In genomic region chr11:34104680-34105078, GRCh38 we compare ENCODE assay signal across 8 cellular contexts. TPM values are rescaled to one million over a fixed set of nuclear protein-coding genes. Genes with fewer than 3 reads are reported as not detected.
A peak's percentile ranks its signal among the peaks of the same experiment; 100 is the strongest.
DNase-seq lines count a peak whose midpoint lies in the region; ATAC-seq and TF ChIP-seq lines count a peak whose summit lies in the region.

No MANE protein-coding gene starts in this region.

- no peak for TF ChIP-seq CTCF in HCT116 (IDR thresholded peaks at IDR 0.05 in 2 of 3, conservative IDR thresholded peaks at IDR 0.05 in 1 of 3; ENCODE audit: borderline replicate concordance in 1 of 3, insufficient read depth in 1 of 3, low read depth in 2 of 3, low read length in 2 of 3)
- TF ChIP-seq CTCF in WERI-Rb-1 (IDR thresholded peaks at IDR 0.05; ENCODE audit: low read depth, low read length), result no peak

- H3K4me1 ChIP-seq in HCT116 (ENCODE audit: control insufficient read depth in 1 of 2, insufficient read depth in 2 of 2, low read length in 2 of 2) (peaks cover 4 to 17% of the 10 kb centered on the region in 2 experiments; a peak in 3 of 4 replicates), right cardiac atrium (ENCODE audit: control insufficient read depth, insufficient read depth, low read length) (no peaks in the 10 kb centered on the region)

- TF ChIP-seq RAD21 in HCT116 (IDR thresholded peaks at IDR 0.05; ENCODE audit: low read depth), result no peak

- peaks cover 40% of the 10 kb centered on the region for H3K4me1 Mint-ChIP-seq in stimulated activated effector memory CD8-positive, alpha-beta T cell treated with anti-CD3 and anti-CD28 coated beads, Interleukin-12 subunit alpha, Interleukin-12 subunit beta, amount 100 ng/mL, for 72 hours

- CTCF ChIA-PET in HCT116 (lab: Charles Lee), result interaction anchor here (0.6 to 1.2 kb wide), 4 partner anchors 108 to 294 kb away, joined by 3 to 4 read pairs (median 3); partner anchors contain the start of gene ABTB2

- intact Hi-C loops in HCT116 (cut with micrococcal nuclease), result loop anchor here (1.0 to 5.0 kb wide), 3 partner anchors 52 to 253 kb away; partner anchors contain the start of gene ABTB2
- intact Hi-C loops in right cardiac atrium (cut with DNase I), result loop anchor here in 2 of 4 donors (2.0 to 10.0 kb wide), 2 partner anchors 50 to 52 kb away; partner anchors contain the start of gene CAPRIN1 (in 1 of the 2)

- H3K9me2 ChIP-seq in HCT116 (ENCODE audit: insufficient read depth), result no peaks in the 10 kb centered on the region

- H3K79me2 ChIP-seq in HCT116 (ENCODE audit: insufficient read depth, low read length), result peaks cover 43% of the 10 kb centered on the region

- 14% methylated on average over 6 of the region's 6 CpGs for WGBS in right cardiac atrium

- peak overlapping the region; percentile 93 for H3K4me3 Mint-ChIP-seq in stimulated activated effector memory CD8-positive, alpha-beta T cell treated with anti-CD3 and anti-CD28 coated beads, Interleukin-12 subunit alpha, Interleukin-12 subunit beta, amount 100 ng/mL, for 72 hours

- peaks cover 16 to 47% of the 10 kb centered on the region in 2 experiments for H3K36me3 ChIP-seq in HCT116 (ENCODE audit: control insufficient read depth in 1 of 2, insufficient read depth in 2 of 2, low read length in 2 of 2)
- H3K36me3 ChIP-seq in WERI-Rb-1, result peaks cover 25% of the 10 kb centered on the region

- RAD21 ChIA-PET in HCT116 (lab: Charles Lee; ENCODE audit: low non-redundant PET in 1 of 2, low total read pairs in 2 of 2, uncharacterized antibody in 2 of 2, unreplicated experiment in 2 of 2), result no interaction called here

- POLR2A ChIA-PET in HCT116 (lab: Charles Lee), result interaction anchor here (0.6 to 1.8 kb wide), 12 partner anchors 9 to 253 kb away, joined by 3 to 10 read pairs (median 4); partner anchors contain the start of genes ABTB2 and CAPRIN1

- H3K27me3 ChIP-seq in HCT116 (ENCODE audit: insufficient read depth, low read length) (no peaks in the 10 kb centered on the region), WERI-Rb-1 (ENCODE audit: insufficient read depth, low read depth, severe bottlenecking) (no peaks in the 10 kb centered on the region), right cardiac atrium (ENCODE audit: control insufficient read depth, insufficient read depth) (no peaks in the 10 kb centered on the region)

- peaks cover 90% of the 10 kb centered on the region for H3K36me3 Mint-ChIP-seq in stimulated activated effector memory CD8-positive, alpha-beta T cell treated with anti-CD3 and anti-CD28 coated beads, Interleukin-12 subunit alpha, Interleukin-12 subunit beta, amount 100 ng/mL, for 72 hours

- TF ChIP-seq POLR2A in HCT116 (IDR thresholded peaks at IDR 0.05; ENCODE audit: borderline replicate concordance, extremely low read depth, insufficient read depth, insufficient read length), result no peak

- 0 out of 2 replicates have a peak, but pooled peaks have one; percentile 1 for ATAC-seq in HCT116
- ATAC-seq in right cardiac atrium, result no peak
- ATAC-seq in stimulated activated effector memory CD8-positive, alpha-beta T cell treated with anti-CD3 and anti-CD28 coated beads, Interleukin-12 subunit alpha, Interleukin-12 subunit beta, amount 100 ng/mL, for 72 hours, result no peak
- no peak for ATAC-seq in HG02852 (IDR thresholded peaks at IDR 0.05; ENCODE audit: unreplicated experiment)

- BruUV-seq in HCT116 (replicated peaks; lab: Mats Ljungman, UMichigan), result no TSS peak

- H3K4me2 ChIP-seq in HCT116 (ENCODE audit: low read length), result peak overlapping the region; percentile 94

- no peak overlapping the region for H2AFZ ChIP-seq in HCT116 (ENCODE audit: low read depth, low read length, poor library complexity, severe bottlenecking)

- H3K4me3 ChIP-seq in HCT116 (replicated peaks in 1 of 2; ENCODE audit: low read depth in 1 of 2, low read length in 2 of 2), result peak overlapping the region; percentile 89 to 96
- peak overlapping the region; percentile 88 for H3K4me3 ChIP-seq in WERI-Rb-1 (ENCODE audit: low read depth, low read length)
- H3K4me3 ChIP-seq in right cardiac atrium (ENCODE audit: low read length), result peak overlapping the region; percentile 50

- no peaks in the 10 kb centered on the region for H4K20me1 ChIP-seq in HCT116 (ENCODE audit: insufficient read depth)

- H3K9me3 Mint-ChIP-seq in stimulated activated effector memory CD8-positive, alpha-beta T cell treated with anti-CD3 and anti-CD28 coated beads, Interleukin-12 subunit alpha, Interleukin-12 subunit beta, amount 100 ng/mL, for 72 hours, result no peaks in the 10 kb centered on the region

- H3K9me3 ChIP-seq in HCT116 (ENCODE audit: control insufficient read depth in 1 of 2, insufficient read depth in 1 of 2, low read depth in 1 of 2, low read length in 2 of 2) (no peaks in the 10 kb centered on the region), WERI-Rb-1 (ENCODE audit: severe bottlenecking) (no peaks in the 10 kb centered on the region), right cardiac atrium (ENCODE audit: control insufficient read depth, low read length) (no peaks in the 10 kb centered on the region)

- peak overlapping the region; percentile 99 for H3K27ac Mint-ChIP-seq in stimulated activated effector memory CD8-positive, alpha-beta T cell treated with anti-CD3 and anti-CD28 coated beads, Interleukin-12 subunit alpha, Interleukin-12 subunit beta, amount 100 ng/mL, for 72 hours

- H3K27ac ChIP-seq in HCT116 (ENCODE audit: low read depth, low read length) (peak overlapping the region; percentile 73), WERI-Rb-1 (peak overlapping the region; percentile 81), right cardiac atrium (ENCODE audit: low read length) (peak overlapping the region; percentile 86)

- H3K9ac ChIP-seq in HCT116 (ENCODE audit: low read length), result peak overlapping the region; percentile 98

- DNase-seq in HCT116 (ENCODE audit: low read depth, low spot score), result no peak
- DNase-seq in WERI-Rb-1, result no peak
- no peak for DNase-seq in right cardiac atrium
- DNase-seq in stimulated activated effector memory CD8-positive, alpha-beta T cell treated with anti-CD3 and anti-CD28 coated beads, Interleukin-12 subunit alpha, Interleukin-12 subunit beta, amount 100 ng/mL, for 72 hours (ENCODE audit: low spot score in 2 of 2), result no peak
- DNase-seq in stimulated activated CD4-positive, alpha-beta T cell treated with anti-CD3 and anti-CD28 coated beads, Interleukin-2, amount 100 ng/mL, for 24 hours, result no peak
- DNase-seq in foreskin melanocyte, result no peak
- no peak for DNase-seq in GM19240 (ENCODE audit: insufficient read length, low spot score)

TF ChIP-seq in HCT116, 20 proteins besides CTCF, POLR2A, EP300 and RAD21:
- TF ChIP-seq SP1 (IDR thresholded peaks at IDR 0.05; ENCODE audit: low read depth), result no peak
- TF ChIP-seq SIN3A (IDR thresholded peaks at IDR 0.05; ENCODE audit: low read depth), result no peak
- TF ChIP-seq EGR1 (IDR thresholded peaks at IDR 0.05; ENCODE audit: low read depth), result no peak
- TF ChIP-seq ZBTB33 (IDR thresholded peaks at IDR 0.05; ENCODE audit: extremely low read depth, insufficient replicate concordance, low read length), result no peak
- no peak for TF ChIP-seq ATF3 (IDR thresholded peaks at IDR 0.05)
- no peak for TF ChIP-seq TCF7L2 (IDR thresholded peaks at IDR 0.05; ENCODE audit: borderline replicate concordance, extremely low read depth, insufficient read depth, insufficient read length)
- TF ChIP-seq EZH2 (IDR thresholded peaks at IDR 0.05), result no peak
- no peak for TF ChIP-seq POLR2AphosphoS5 (IDR thresholded peaks at IDR 0.05; ENCODE audit: low read depth, low read length)
- no peak for TF ChIP-seq SRF (IDR thresholded peaks at IDR 0.05; ENCODE audit: low read depth)
- no peak for TF ChIP-seq MAX (IDR thresholded peaks at IDR 0.05)
- TF ChIP-seq YY1 (IDR thresholded peaks at IDR 0.05; ENCODE audit: extremely low read depth, insufficient replicate concordance, low read depth, low read length), result no peak
- TF ChIP-seq ZNF274 (IDR thresholded peaks at IDR 0.05; ENCODE audit: low read depth, low read length), result no peak
- TF ChIP-seq ZFX (IDR thresholded peaks at IDR 0.05), result no peak
TF ChIP-seq in HCT116: peak in this region for 0.

RNA-seq across cellular contexts. Expression of gene NAT10, which starts 0.8 kb away (rescaled TPM):
- total RNA-seq in HCT116 (2021; ENCODE audit: unreplicated experiment), result 101 TPM
- 66.4 and 80.0 TPM in 2 replicates for polyA plus RNA-seq in HCT116 (2012)
- 10 to 100 TPM; 21.2 to 24.7 (median 21.8) TPM for total RNA-seq in right cardiac atrium
- 11.9 TPM for polyA plus RNA-seq in right cardiac atrium

RNA-seq across cellular contexts. Expression of gene CAPRIN1, which starts 53.1 kb away (rescaled TPM):
- 285 TPM for total RNA-seq in HCT116 (2021; ENCODE audit: unreplicated experiment)
- polyA plus RNA-seq in HCT116 (2012), result 133 and 173 TPM in 2 replicates
- 100 to 1,000 TPM; 111 to 123 (median 116) TPM for total RNA-seq in right cardiac atrium
- 54.5 TPM for polyA plus RNA-seq in right cardiac atrium
